11 cellular contexts compared by ENCODE assay signal in the genomic region with DNA sequence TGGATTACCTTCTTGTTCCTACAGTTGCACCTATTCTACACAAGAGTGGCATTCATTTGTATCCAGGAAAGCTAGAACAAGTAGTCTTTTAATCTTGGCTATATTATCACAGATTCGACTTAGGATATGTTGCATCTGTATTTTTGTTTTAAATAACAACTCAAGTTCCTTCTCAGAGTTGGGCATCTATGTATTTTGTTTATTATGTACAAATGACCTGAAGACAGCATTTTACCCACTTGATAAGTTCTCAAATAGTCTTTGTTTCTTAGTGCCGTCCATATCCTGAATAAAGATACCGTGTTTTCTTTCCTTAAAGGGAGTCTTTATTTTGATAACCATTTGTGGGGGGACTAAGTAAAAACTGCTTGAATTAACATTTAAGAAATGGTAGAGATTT. TPM values are rescaled to one million over a fixed set of nuclear protein-coding genes. Genes with fewer than 3 reads are reported as not detected.
A peak's percentile ranks its signal among the peaks of the same experiment; 100 is the strongest.
DNase-seq lines count a peak whose midpoint lies in the region; ATAC-seq and TF ChIP-seq lines count a peak whose summit lies in the region.
"Had no signal": no experiment of that assay in that cellular context is flagged by ENCODE, and none has a peak within 500 bp of the region (broad histone marks: within the 10 kb centered on the region; RNA-seq: fewer than 3 reads in every experiment).

No MANE protein-coding gene starts in this region.

- H2AK5ac ChIP-seq in H9 (ENCODE audit: insufficient read length, low read length): no peak overlapping the region

- POLR2A ChIA-PET in AG04450 (lab: Yijun Ruan, JAX): no interaction called here

- no peaks in the 10 kb centered on the region for H3K79me2 ChIP-seq in H9 (ENCODE audit: insufficient read depth, low read length)

- H3K23me2 ChIP-seq in H9 (ENCODE audit: insufficient read length, low read depth, low read length, poor library complexity, severe bottlenecking): no peaks in the 10 kb centered on the region

- H3K9me3 ChIP-seq in AG04450 (ENCODE audit: control insufficient read depth, insufficient read depth, low read length) (no peaks in the 10 kb centered on the region; the same call in 1 of the 2 replicates), H9 (ENCODE audit: control insufficient read depth, low read depth, low read length) (no peaks in the 10 kb centered on the region)

- H3K4me1 ChIP-seq in H9 (ENCODE audit: insufficient read depth, low read length): no peaks in the 10 kb centered on the region

- no peak overlapping the region for H3T11ph ChIP-seq in H9 (ENCODE audit: low read length)

- no peak overlapping the region for H2BK20ac ChIP-seq in H9 (ENCODE audit: low read depth, low read length, poor library complexity, severe bottlenecking)

- TF ChIP-seq POLR2A in NB4 (IDR thresholded peaks at IDR 0.05; ENCODE audit: extremely low read depth, insufficient read length): no peak

- H4K8ac ChIP-seq in H9 (replicated peaks; ENCODE audit: insufficient read length, low read depth, low read length): no peak overlapping the region

- no peak overlapping the region for H2AFZ ChIP-seq in H9 (ENCODE audit: low read length)

- H3K27ac Mint-ChIP-seq in osteocyte (ENCODE audit: unreplicated experiment): peak overlapping the region; percentile 21
- H3K27ac Mint-ChIP-seq in activated T-helper 2 cell treated with anti-CD3 and anti-CD28 coated beads, Interferon-gamma antibody, Interleukin-2, Interleukin-4, amounts not matched to agents 10 μg/mL and 5 μg/mL and 100 μg/mL, durations not matched to agents 14 hours and 24 hours and 36 hours: no peak overlapping the region
- H3K27ac Mint-ChIP-seq in H9: no peak overlapping the region
- H3K27ac Mint-ChIP-seq: activated CD4-positive, alpha-beta T cell treated with anti-CD3 and anti-CD28 coated beads for 36 hours had no signal

- no peak for TF ChIP-seq CTCF in AG04450 (IDR thresholded peaks at IDR 0.05; ENCODE audit: low read depth, low read length)
- TF ChIP-seq CTCF in NB4 (IDR thresholded peaks at IDR 0.05; ENCODE audit: low read depth, low read length): no peak
- no peak for TF ChIP-seq CTCF in epithelial cell of esophagus (IDR thresholded peaks at IDR 0.05; ENCODE audit: insufficient read depth, low read depth, low read length, missing control alignments)
- TF ChIP-seq CTCF in osteocyte (IDR thresholded peaks at IDR 0.05): no peak
- no peak for TF ChIP-seq CTCF in H9 (conservative IDR thresholded peaks at IDR 0.05)

- no peaks in the 10 kb centered on the region for H3K9me3 Mint-ChIP-seq in osteocyte (ENCODE audit: unreplicated experiment)
- no peaks in the 10 kb centered on the region for H3K9me3 Mint-ChIP-seq in activated T-helper 2 cell treated with anti-CD3 and anti-CD28 coated beads, Interferon-gamma antibody, Interleukin-2, Interleukin-4, amounts not matched to agents 10 μg/mL and 5 μg/mL and 100 μg/mL, durations not matched to agents 14 hours and 24 hours and 36 hours
- no peaks in the 10 kb centered on the region; a peak in 1 of 5 replicates for H3K9me3 Mint-ChIP-seq in H9

- WGBS in H9 (ENCODE audit: extremely low coverage, insufficient read length, low lambda C conversion rate): no CpG with 5 or more reads among the region's 3 CpGs

- H2BK12ac ChIP-seq in H9 (ENCODE audit: insufficient read length, low read depth, low read length): no peak overlapping the region

- no peak overlapping the region for H3K56ac ChIP-seq in H9 (ENCODE audit: insufficient read length, low read depth, low read length)

- H3K4ac ChIP-seq in H9 (ENCODE audit: low read depth, low read length): no peak overlapping the region

- CTCF ChIA-PET in AG04450 (lab: Charles Lee): interaction anchor here (1.3 to 1.8 kb wide), 4 partner anchors 10 to 179 kb away, joined by 4 to 12 read pairs (median 5); no protein-coding TSS in a partner anchor

- intact Hi-C loops in activated T-helper 2 cell treated with anti-CD3 and anti-CD28 coated beads, Interferon-gamma antibody, Interleukin-2, Interleukin-4, amounts not matched to agents 10 μg/mL and 5 μg/mL and 100 μg/mL, durations not matched to agents 14 hours and 24 hours and 36 hours (cut with micrococcal nuclease): loop anchor here (10.0 kb wide), 1 partner anchor 580 kb away; no protein-coding TSS in a partner anchor

- DNase-seq in AG04450 (ENCODE audit: low read depth, low spot score) (no peak), NB4 (ENCODE audit: low read depth) (no peak), epithelial cell of esophagus (ENCODE audit: low read depth) (no peak), osteocyte (ENCODE audit: extremely low spot score, unreplicated experiment) (no peak), H9 (no peak), OCI-M2 (lab: John Stamatoyannopoulos, UW; ENCODE audit: unreplicated experiment) (no peak)
- no peak for DNase-seq in activated T-helper 2 cell treated with anti-CD3 and anti-CD28 coated beads, Interferon-gamma antibody, Interleukin-2, Interleukin-4, amounts not matched to agents 10 μg/mL and 5 μg/mL and 100 μg/mL, durations not matched to agents 14 hours and 24 hours and 36 hours (ENCODE audit: low spot score)
- DNase-seq: activated CD4-positive, alpha-beta T cell treated with anti-CD3 and anti-CD28 coated beads for 36 hours; DMS 273 treated with DMSO at 0.1 percent for 48 hours; stimulated activated CD4-positive, alpha-beta T cell treated with anti-CD3 and anti-CD28 coated beads, Interleukin-1b, Interleukin-23, amount 100 ng/mL, for 48 hours had no signal

- H3K14ac ChIP-seq in H9 (ENCODE audit: insufficient read depth, low read length): no peak overlapping the region

- peak overlapping the region; percentile 89 for H3K4me3 ChIP-seq in AG04450 (ENCODE audit: low read depth, low read length)
- peak overlapping the region; percentile 82 for H3K4me3 ChIP-seq in NB4 (ENCODE audit: low read depth, low read length)
- H3K4me3 ChIP-seq in epithelial cell of esophagus (ENCODE audit: low read length): peak overlapping the region; percentile 83

- H3K18ac ChIP-seq in H9 (ENCODE audit: insufficient read length, low read depth, low read length): no peak overlapping the region

- H3K23ac ChIP-seq in H9 (ENCODE audit: insufficient read length, low read depth, low read length): no peak overlapping the region

- no peak overlapping the region for H3K27ac ChIP-seq in AG04450 (ENCODE audit: low read depth, low read length)
- H3K27ac ChIP-seq in H9 (ENCODE audit: insufficient read length, low read depth, low read length): no peak overlapping the region

- no peaks in the 10 kb centered on the region for H3K27me3 ChIP-seq in AG04450 (ENCODE audit: control insufficient read depth, insufficient read depth, low read length)
- no peaks in the 10 kb centered on the region for H3K27me3 ChIP-seq in H9 (ENCODE audit: insufficient read depth, low read length)

- H3K9ac ChIP-seq in H9 (ENCODE audit: extremely low read depth, insufficient read length, low read length): no peak overlapping the region

- no peak overlapping the region for H4K5ac ChIP-seq in H9 (ENCODE audit: insufficient read length, low read depth, low read length)

- ATAC-seq in HG02798 (IDR thresholded peaks at IDR 0.05; ENCODE audit: poor library complexity, unreplicated experiment): no peak
- ATAC-seq: activated CD4-positive, alpha-beta T cell treated with anti-CD3 and anti-CD28 coated beads for 36 hours had no signal

- H2BK120ac ChIP-seq in H9 (ENCODE audit: low read depth, low read length, poor library complexity, severe bottlenecking): no peak overlapping the region

- H3K79me1 ChIP-seq in H9 (ENCODE audit: insufficient read depth, low read depth, low read length, poor library complexity, severe bottlenecking): no peaks in the 10 kb centered on the region

- H2BK5ac ChIP-seq in H9 (ENCODE audit: insufficient read length, low read length): no peak overlapping the region

- no peak overlapping the region for H3K4me2 ChIP-seq in H9 (ENCODE audit: insufficient read depth, insufficient read length, low read length)

- no peaks in the 10 kb centered on the region for H3K27me3 Mint-ChIP-seq in osteocyte (ENCODE audit: unreplicated experiment)
- peaks cover 12% of the 10 kb centered on the region for H3K27me3 Mint-ChIP-seq in activated T-helper 2 cell treated with anti-CD3 and anti-CD28 coated beads, Interferon-gamma antibody, Interleukin-2, Interleukin-4, amounts not matched to agents 10 μg/mL and 5 μg/mL and 100 μg/mL, durations not matched to agents 14 hours and 24 hours and 36 hours (ENCODE audit: low read depth)
- peaks cover 14% of the 10 kb centered on the region for H3K27me3 Mint-ChIP-seq in H9 (ENCODE audit: low read depth)

- peaks cover 44% of the 10 kb centered on the region for H3K4me1 Mint-ChIP-seq in osteocyte (ENCODE audit: unreplicated experiment)
- peaks cover 30% of the 10 kb centered on the region for H3K4me1 Mint-ChIP-seq in activated T-helper 2 cell treated with anti-CD3 and anti-CD28 coated beads, Interferon-gamma antibody, Interleukin-2, Interleukin-4, amounts not matched to agents 10 μg/mL and 5 μg/mL and 100 μg/mL, durations not matched to agents 14 hours and 24 hours and 36 hours (ENCODE audit: low read depth)
- peaks cover 11 to 13% of the 10 kb centered on the region in 2 experiments for H3K4me1 Mint-ChIP-seq in H9

- H3K4me3 Mint-ChIP-seq in osteocyte (ENCODE audit: unreplicated experiment) (peak overlapping the region; percentile 98), H9 (no peak overlapping the region)
- H3K4me3 Mint-ChIP-seq in activated T-helper 2 cell treated with anti-CD3 and anti-CD28 coated beads, Interferon-gamma antibody, Interleukin-2, Interleukin-4, amounts not matched to agents 10 μg/mL and 5 μg/mL and 100 μg/mL, durations not matched to agents 14 hours and 24 hours and 36 hours (ENCODE audit: low read depth): no peak overlapping the region

- peaks cover 17% of the 10 kb centered on the region for H3K36me3 Mint-ChIP-seq in osteocyte (ENCODE audit: unreplicated experiment)
- H3K36me3 Mint-ChIP-seq in activated T-helper 2 cell treated with anti-CD3 and anti-CD28 coated beads, Interferon-gamma antibody, Interleukin-2, Interleukin-4, amounts not matched to agents 10 μg/mL and 5 μg/mL and 100 μg/mL, durations not matched to agents 14 hours and 24 hours and 36 hours (ENCODE audit: low read depth): peaks cover 39% of the 10 kb centered on the region
- H3K36me3 Mint-ChIP-seq in H9 (ENCODE audit: insufficient read depth in 1 of 3, low read depth in 3 of 3): peaks cover 0 to 7% (median 0%) of the 10 kb centered on the region in 3 experiments; a peak in 2 of 7 replicates

- H2BK15ac ChIP-seq in H9 (ENCODE audit: low read depth, low read length): no peak overlapping the region

- no peak overlapping the region for H4K91ac ChIP-seq in H9 (ENCODE audit: insufficient read length, low read depth, low read length)

- H4K20me1 ChIP-seq in H9 (ENCODE audit: control insufficient read depth, insufficient read depth, insufficient read length): no peaks in the 10 kb centered on the region

RNA-seq across cellular contexts. Expression of a gene that starts 2.9 kb away (rescaled TPM):
- 101 and 110 TPM in 2 replicates for polyA plus RNA-seq in AG04450 (2011; rRNA removed)
- 136 and 202 TPM in 2 replicates for polyA minus RNA-seq in AG04450 (2011; rRNA and poly(A)+ RNA removed)
- total RNA-seq in osteocyte (94.5 and 100 TPM in 2 replicates), H9 (2021) (9.0 and 12.0 TPM in 2 replicates)
- 57.4 and 61.2 TPM in 2 replicates for total RNA-seq in activated T-helper 2 cell treated with anti-CD3 and anti-CD28 coated beads, Interferon-gamma antibody, Interleukin-2, Interleukin-4, amounts not matched to agents 10 μg/mL and 5 μg/mL and 100 μg/mL, durations not matched to agents 14 hours and 24 hours and 36 hours
